In genomic region chr2:96142217-96143113, GRCh38 we compare ENCODE assay signal across 9 cellular contexts. TPM values are rescaled to one million over a fixed set of nuclear protein-coding genes. Genes with fewer than 3 reads are reported as not detected.
DNase-seq lines count a peak whose midpoint lies in the region; ATAC-seq and TF ChIP-seq lines count a peak whose summit lies in the region.
"Had no signal": no experiment of that assay in that cellular context is flagged by ENCODE, and none has a peak within 500 bp of the region (broad histone marks: within the 10 kb centered on the region; RNA-seq: fewer than 3 reads in every experiment).

No MANE protein-coding gene starts in this region.

- H3K36me3 ChIP-seq in right atrium auricular region: no peaks in the 10 kb centered on the region
- no peaks in the 10 kb centered on the region for H3K36me3 ChIP-seq in mesendoderm (ENCODE audit: control insufficient read depth, insufficient read depth, low read length)

- no CpG with 5 or more reads among the region's 26 CpGs for WGBS in mesendoderm (ENCODE audit: extremely low coverage, insufficient coverage, low lambda C conversion rate)

- H3K56ac ChIP-seq in mesendoderm (ENCODE audit: low read length): peak overlapping the region; percentile 49

- H3K27ac ChIP-seq in right atrium auricular region: no peak overlapping the region
- no peak overlapping the region for H3K27ac ChIP-seq in mesendoderm (ENCODE audit: low read depth, low read length)

- H3K4me2 ChIP-seq in mesendoderm (ENCODE audit: low read length): no peak overlapping the region

- no peak overlapping the region for H4K8ac ChIP-seq in mesendoderm (ENCODE audit: low read depth, low read length)

- no peak overlapping the region for H2BK120ac ChIP-seq in mesendoderm (ENCODE audit: low read depth, low read length)

- ATAC-seq in left ventricle myocardium superior: no peak
- no peak for ATAC-seq in HG03039 (IDR thresholded peaks at IDR 0.05; ENCODE audit: unreplicated experiment)
- no peak for ATAC-seq in HG03378 (IDR thresholded peaks at IDR 0.05; ENCODE audit: unreplicated experiment)
- ATAC-seq in esophagus mucosa: no peak

- intact Hi-C loops in left ventricle myocardium superior (cut with micrococcal nuclease): no loop called here

- H3K9me3 ChIP-seq in right atrium auricular region: no peaks in the 10 kb centered on the region

- no peak for TF ChIP-seq CTCF in right atrium auricular region (IDR thresholded peaks at IDR 0.05)

- no peaks in the 10 kb centered on the region for H3K79me2 ChIP-seq in mesendoderm (ENCODE audit: control insufficient read depth, insufficient read depth, low read length)

- H3K18ac ChIP-seq in mesendoderm (ENCODE audit: low read length): no peak overlapping the region

- H3K27me3 ChIP-seq in right atrium auricular region: no peaks in the 10 kb centered on the region
- no peaks in the 10 kb centered on the region for H3K27me3 ChIP-seq in mesendoderm (ENCODE audit: insufficient read depth, low read length, poor library complexity)

- no peak overlapping the region for H4K5ac ChIP-seq in mesendoderm (ENCODE audit: low read length)

- no peak overlapping the region for H2BK5ac ChIP-seq in mesendoderm (ENCODE audit: low read length)

- H3K4me1 ChIP-seq in right atrium auricular region: peaks cover 0 to 37% of the 10 kb centered on the region in 2 donors
- H3K4me1 ChIP-seq in mesendoderm (ENCODE audit: control insufficient read depth, low read depth, low read length): peaks cover 1% of the 10 kb centered on the region

- no peak overlapping the region for H3K23ac ChIP-seq in mesendoderm (ENCODE audit: low read length)

- DNase-seq in left ventricle myocardium superior (peak; percentile 20), right atrium auricular region (ENCODE audit: low spot score) (no peak), activated T-cell treated with anti-CD3 and anti-CD28 coated beads for 1 hour (ENCODE audit: low read depth) (peak; percentile 71), mesendoderm (no peak), inferior parietal cortex (ENCODE audit: extremely low spot score) (no peak)

- H3K4me3 ChIP-seq in right atrium auricular region (no peak overlapping the region), mesendoderm (ENCODE audit: low read length) (no peak overlapping the region)

- H3K9ac ChIP-seq in mesendoderm (ENCODE audit: low read length): no peak overlapping the region

- H3K4ac ChIP-seq in mesendoderm (ENCODE audit: low read depth, low read length): no peak overlapping the region

- no peaks in the 10 kb centered on the region for H3K79me1 ChIP-seq in mesendoderm (ENCODE audit: low read length)

- H2BK15ac ChIP-seq in mesendoderm (replicated peaks; ENCODE audit: low read depth): no peak overlapping the region

- no peak overlapping the region for H2AK5ac ChIP-seq in mesendoderm (ENCODE audit: low read length)

RNA-seq across cellular contexts. Expression of gene DUSP2, which starts 2.8 kb away (rescaled TPM):
- total RNA-seq in left ventricle myocardium superior (1.9 TPM), right atrium auricular region (1 to 10 TPM; 4.0 to 9.0 TPM), esophagus mucosa (1.8 TPM)
- 6.8 TPM for polyA plus RNA-seq in mesendoderm (2013, experiment 1 of 2)
- 6.7 TPM for polyA plus RNA-seq in mesendoderm (2013, experiment 2 of 2)

RNA-seq across cellular contexts. Expression of gene ASTL, which starts 4.2 kb away (rescaled TPM):
- not detected for total RNA-seq in left ventricle myocardium superior
- not detected for total RNA-seq in right atrium auricular region
- 0.07 TPM for polyA plus RNA-seq in mesendoderm (2013, experiment 1 of 2)
- polyA plus RNA-seq in mesendoderm (2013, experiment 2 of 2): not detected
- total RNA-seq in esophagus mucosa: 0.28 TPM
- polyA plus RNA-seq: AG04450 had no signal

RNA-seq across cellular contexts. Expression of gene ADRA2B, which starts 26.1 kb away (rescaled TPM):
- total RNA-seq in left ventricle myocardium superior (5.0 TPM), right atrium auricular region (1 to 10 TPM in 1 of 2 donors, under 1 TPM in 1; 0.47 to 1.4 TPM), esophagus mucosa (not detected)
- polyA plus RNA-seq in mesendoderm (2013, experiment 1 of 2): 0.51 TPM
- 0.59 TPM for polyA plus RNA-seq in mesendoderm (2013, experiment 2 of 2)
- polyA plus RNA-seq: AG04450 had no signal

Comparison
In these comparisons a context has a peak if more than half of its experiments do, and no peak if none do; other contexts are left out.
1. DNase-seq: peak in left ventricle myocardium superior (single experiment) and activated T-cell treated with anti-CD3 and anti-CD28 coated beads for 1 hour (single experiment); none in right atrium auricular region (single experiment), mesendoderm (single experiment) and inferior parietal cortex (single experiment).